Comparison of ENCODE assay signal across 7 cellular contexts in genomic region chr11:91660036-91660435, GRCh38.
"Had no signal": no experiment of that assay in that cellular context is flagged by ENCODE, and none has a peak within 500 bp of the region (broad histone marks: within the 10 kb centered on the region; RNA-seq: fewer than 3 reads in every experiment).

No MANE protein-coding gene starts in this region.

- H3K4me3 ChIP-seq: K562 had no signal

- H3K27ac Mint-ChIP-seq: IgD-negative memory B cell had no signal

- H3K4me3 Mint-ChIP-seq: IgD-negative memory B cell had no signal

- H3K27me3 Mint-ChIP-seq: IgD-negative memory B cell had no signal

- H3K27ac ChIP-seq: HL-60 had no signal

- FAIRE-seq: HTR-8/SVneo, K562 had no signal

- H3K36me3 Mint-ChIP-seq: IgD-negative memory B cell had no signal

- ATAC-seq: K562 had no signal

- DNase-seq: IMR-90, KBM-7, KG1 had no signal
